ENCODE assay signal across 8 cellular contexts in genomic region chr7:5396999-5397656, GRCh38. TPM values are rescaled to one million over a fixed set of nuclear protein-coding genes. Genes with fewer than 3 reads are reported as not detected.
DNase-seq lines count a peak whose midpoint lies in the region; ATAC-seq and TF ChIP-seq lines count a peak whose summit lies in the region.

No MANE protein-coding gene starts in this region.

- DNase-seq in CD14-positive monocyte (ENCODE audit: low spot score) (peak; percentile 94), SKM-1 (lab: John Stamatoyannopoulos, UW; ENCODE audit: unreplicated experiment) (peak; percentile 95), left ventricle myocardium superior (peak; percentile 91), NCI-H82 treated with DMSO at 0.1 percent for 48 hours (lab: John Stamatoyannopoulos, UW; ENCODE audit: unreplicated experiment) (no peak)
- peak; percentile 76 to 96 for DNase-seq in activated naive CD4-positive, alpha-beta T cell treated with anti-CD3 and anti-CD28 coated beads, Interleukin-2, amount 50 U/mL, for 72 hours (ENCODE audit: low spot score in 2 of 2)
- DNase-seq in stimulated activated CD4-positive, alpha-beta T cell treated with anti-CD3 and anti-CD28 coated beads, Interleukin-15, amount 100 ng/mL, for 1 hour (ENCODE audit: low read depth in 1 of 2, low spot score in 1 of 2): peak; percentile 64 to 75

- intact Hi-C loops in CD14-positive monocyte (cut with micrococcal nuclease): loop anchor here in 1 of 2 donors (2.0 kb wide), 2 partner anchors 26 to 54 kb away; partner anchors contain the start of gene TNRC18
- intact Hi-C loops in left ventricle myocardium superior (cut with micrococcal nuclease): no loop called here

- ATAC-seq in GM19438 (IDR thresholded peaks at IDR 0.05; ENCODE audit: low read depth, unreplicated experiment) (peak; percentile 84), HG03571 (IDR thresholded peaks at IDR 0.05; ENCODE audit: unreplicated experiment) (peak; percentile 93), left ventricle myocardium superior (peak; percentile 93)
- ATAC-seq in activated naive CD4-positive, alpha-beta T cell treated with anti-CD3 and anti-CD28 coated beads, Interleukin-2, amount 50 U/mL, for 72 hours: peak; percentile 94 to 95

- peaks cover 44% of the 10 kb centered on the region for H3K4me1 Mint-ChIP-seq in CD14-positive monocyte

- no peak for TF ChIP-seq CTCF in CD14-positive monocyte (IDR thresholded peaks at IDR 0.05)

- peaks cover 24 to 45% of the 10 kb centered on the region in 2 donors for H3K36me3 Mint-ChIP-seq in CD14-positive monocyte
- H3K36me3 Mint-ChIP-seq in activated naive CD4-positive, alpha-beta T cell treated with anti-CD3 and anti-CD28 coated beads, Interleukin-2, amount 50 U/mL, for 72 hours: peaks cover 6 to 14% of the 10 kb centered on the region in 2 donors

- peak overlapping the region; percentile 94 to 99 (median 98) for H3K27ac Mint-ChIP-seq in CD14-positive monocyte
- H3K27ac Mint-ChIP-seq in activated naive CD4-positive, alpha-beta T cell treated with anti-CD3 and anti-CD28 coated beads, Interleukin-2, amount 50 U/mL, for 72 hours: peak overlapping the region; percentile 95 to 99

- peak overlapping the region; percentile 75 to 84 for H3K4me3 Mint-ChIP-seq in CD14-positive monocyte

- H3K27me3 Mint-ChIP-seq in CD14-positive monocyte (ENCODE audit: low read depth in 3 of 3): peaks cover 0 to 2% (median 0%) of the 10 kb centered on the region in 3 donors

- H3K9me3 Mint-ChIP-seq in CD14-positive monocyte: peaks cover 0 to 6% (median 0%) of the 10 kb centered on the region in 7 donors
- no peaks in the 10 kb centered on the region for H3K9me3 Mint-ChIP-seq in activated naive CD4-positive, alpha-beta T cell treated with anti-CD3 and anti-CD28 coated beads, Interleukin-2, amount 50 U/mL, for 72 hours

RNA-seq across cellular contexts. Expression of gene TNRC18, which starts 26.5 kb away (rescaled TPM):
- under 1 TPM; 0.64 to 0.70 TPM for polyA plus RNA-seq in CD14-positive monocyte
- 10 to 100 TPM; 46.9 to 47.7 TPM for total RNA-seq in activated naive CD4-positive, alpha-beta T cell treated with anti-CD3 and anti-CD28 coated beads, Interleukin-2, amount 50 U/mL, for 72 hours
- total RNA-seq in left ventricle myocardium superior: 29.5 TPM
